ENCODE assay signal across 10 cellular contexts in the genomic region with DNA sequence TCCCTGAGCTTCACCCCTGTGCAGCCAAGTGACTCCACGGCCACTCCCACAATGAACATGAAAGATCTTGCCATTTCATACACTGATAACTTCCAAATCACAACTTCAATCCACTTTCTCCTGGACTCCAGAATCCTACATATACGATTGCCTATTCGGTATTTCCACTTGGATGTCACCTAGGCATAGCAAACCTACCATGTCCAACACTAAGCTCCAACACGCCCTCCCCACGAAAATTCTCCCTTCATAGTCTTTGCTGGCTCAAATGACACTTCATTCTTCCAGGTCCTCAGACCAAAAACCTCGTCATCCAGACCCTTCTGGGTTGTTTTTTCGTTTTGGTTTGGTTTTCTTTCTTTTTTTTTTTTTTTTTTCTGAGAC. TPM values are rescaled to one million over a fixed set of nuclear protein-coding genes. Genes with fewer than 3 reads are reported as not detected.
A peak's percentile ranks its signal among the peaks of the same experiment; 100 is the strongest.
DNase-seq lines count a peak whose midpoint lies in the region; ATAC-seq and TF ChIP-seq lines count a peak whose summit lies in the region.
"Had no signal": no experiment of that assay in that cellular context is flagged by ENCODE, and none has a peak within 500 bp of the region (broad histone marks: within the 10 kb centered on the region; RNA-seq: fewer than 3 reads in every experiment).

No MANE protein-coding gene starts in this region.

- H3K27me3 ChIP-seq in GM06990 (replicated peaks; ENCODE audit: control insufficient read depth, insufficient read depth, low read length) = no peaks in the 10 kb centered on the region; the same call in none of the 2 replicates

- H3K27me3 Mint-ChIP-seq in T-cell = peaks cover 22 to 24% of the 10 kb centered on the region in 2 donors

- peak overlapping the region; percentile 54 for H3K4me3 ChIP-seq in GM06990 (replicated peaks; ENCODE audit: low read depth, low read length)
- H3K4me3 ChIP-seq in fibroblast of mammary gland (ENCODE audit: control insufficient read depth, low read depth, low read length) = peak overlapping the region; percentile 60
- H3K4me3 ChIP-seq in retinal pigment epithelial cell (ENCODE audit: low read length) = peak overlapping the region; percentile 61

- peaks cover 19 to 27% (median 22%) of the 10 kb centered on the region in 3 donors for H3K4me1 Mint-ChIP-seq in T-cell

- ATAC-seq in T-cell (replicated peaks in 1 of 4) = no peak
- ATAC-seq in HG03457 (IDR thresholded peaks at IDR 0.05; ENCODE audit: unreplicated experiment) = no peak
- no peak for ATAC-seq in GM18870 (IDR thresholded peaks at IDR 0.05; ENCODE audit: unreplicated experiment)

- peak overlapping the region; percentile 68 to 82 for H3K27ac Mint-ChIP-seq in T-cell

- TF ChIP-seq CTCF in GM06990 (IDR thresholded peaks at IDR 0.05; ENCODE audit: insufficient read depth, low read length, poor library complexity, severe bottlenecking) (no peak), fibroblast of mammary gland (conservative IDR thresholded peaks at IDR 0.05; ENCODE audit: control insufficient read depth, insufficient read depth, low read depth, low read length) (no peak), retinal pigment epithelial cell (conservative IDR thresholded peaks at IDR 0.05; ENCODE audit: low read depth, low read length) (no peak)

- H3K4me3 Mint-ChIP-seq in T-cell = peak overlapping the region; percentile 83 to 91 (median 85)

- H3K36me3 Mint-ChIP-seq in T-cell = no peaks in the 10 kb centered on the region

- H3K36me3 ChIP-seq in GM06990 (ENCODE audit: control insufficient read depth, insufficient read depth, low read length) = no peaks in the 10 kb centered on the region

- no peak for DNase-seq in GM06990 (ENCODE audit: extremely low read depth, insufficient read length)
- no peak for DNase-seq in T-cell
- DNase-seq in fibroblast of mammary gland (ENCODE audit: low read depth) = no peak
- no peak for DNase-seq in retinal pigment epithelial cell (ENCODE audit: low read depth)
- no peak for DNase-seq in epidermal melanocyte (ENCODE audit: insufficient read length, low spot score)
- no peak for DNase-seq in stimulated activated naive CD4-positive, alpha-beta T cell (lab: John Stamatoyannopoulos, UW)

- POLR2A ChIA-PET in T-cell (lab: Charles Lee) = interaction anchor here in 1 of 2 donors (0.5 kb wide), 1 partner anchor 63 kb away, joined by 5 read pairs; no protein-coding TSS in a partner anchor

- H3K9me3 Mint-ChIP-seq in T-cell = no peaks in the 10 kb centered on the region

- CTCF ChIA-PET in T-cell (lab: Charles Lee) = interaction anchor here (0.5 to 1.8 kb wide), 13 partner anchors 14 to 149 kb away, joined by 3 to 12 read pairs (median 4); a partner anchor contains a TSS

RNA-seq across cellular contexts. Expression of a gene that starts 1.9 kb away (rescaled TPM):
- total RNA-seq in T-cell = not detected
- total RNA-seq: pulmonary artery endothelial cell; T-helper 1 cell treated with Interleukin-12 subunit alpha and Interleukin-12 subunit beta and Interleukin-4 antibody, amounts not matched to agents 30 ng/mL and 1 ng/mL, for 36 hours had no signal

RNA-seq across cellular contexts. Expression of a gene that starts 4.5 kb away (rescaled TPM):
- total RNA-seq in T-cell = under 1 TPM in 4 of 5 donors, not detected in 1; 0.38 to 0.82 (median 0.59) TPM

RNA-seq across cellular contexts. Expression of a gene that starts 5.3 kb away (rescaled TPM):
- 10 to 100 TPM; 45.7 to 63.5 (median 57.0) TPM for total RNA-seq in T-cell

RNA-seq across cellular contexts. Expression of a gene that starts 16.3 kb away (rescaled TPM):
- total RNA-seq in T-cell = 10 to 100 TPM; 24.2 to 41.7 (median 31.4) TPM
